Comparison of ENCODE assay signal across 20 cellular contexts in the genomic region with DNA sequence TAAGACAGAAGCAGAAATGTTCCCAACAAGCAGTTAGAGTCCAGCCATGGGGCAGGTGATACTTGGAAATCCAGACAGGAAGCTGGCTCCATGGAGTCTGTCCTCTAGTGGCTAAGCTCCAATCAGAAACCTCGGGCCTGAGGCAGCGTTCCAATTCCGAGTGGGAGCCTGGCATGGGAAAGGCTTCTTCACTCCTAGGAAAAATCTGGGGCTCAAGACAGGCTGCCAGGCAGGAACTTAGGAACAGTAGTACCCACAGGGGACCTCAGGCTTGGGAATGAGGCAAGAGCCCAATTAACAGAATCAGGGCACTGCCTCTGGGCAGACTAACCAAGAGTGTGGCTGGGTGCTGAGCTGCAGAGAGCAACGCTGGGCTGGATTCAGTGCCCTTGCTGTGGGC. TPM values are rescaled to one million over a fixed set of nuclear protein-coding genes. Genes with fewer than 3 reads are reported as not detected.
DNase-seq lines count a peak whose midpoint lies in the region; ATAC-seq and TF ChIP-seq lines count a peak whose summit lies in the region.
"Had no signal": no experiment of that assay in that cellular context is flagged by ENCODE, and none has a peak within 500 bp of the region (broad histone marks: within the 10 kb centered on the region; RNA-seq: fewer than 3 reads in every experiment).

No MANE protein-coding gene starts in this region.

- TF ChIP-seq CTCF in neural progenitor cell (IDR thresholded peaks at IDR 0.05) (no peak), WERI-Rb-1 (IDR thresholded peaks at IDR 0.05; ENCODE audit: low read depth, low read length) (no peak)

- H3K27ac Mint-ChIP-seq in neural progenitor cell: no peak overlapping the region
- H3K27ac Mint-ChIP-seq: type B pancreatic cell had no signal

- H3K9me3 ChIP-seq in neural progenitor cell (ENCODE audit: low read depth) (no peaks in the 10 kb centered on the region), WERI-Rb-1 (ENCODE audit: severe bottlenecking) (no peaks in the 10 kb centered on the region)
- H3K9me3 ChIP-seq: Caco-2, right lobe of liver had no signal

- no peaks in the 10 kb centered on the region for H3K36me3 ChIP-seq in neural progenitor cell
- H3K36me3 ChIP-seq in WERI-Rb-1: no peaks in the 10 kb centered on the region
- H3K36me3 ChIP-seq: right lobe of liver had no signal

- no peaks in the 10 kb centered on the region for H4K20me1 ChIP-seq in neural progenitor cell (ENCODE audit: low read depth)

- no peak overlapping the region for H3K9ac ChIP-seq in neural progenitor cell

- no peaks in the 10 kb centered on the region for H3K79me2 ChIP-seq in neural progenitor cell (ENCODE audit: low read depth)
- H3K79me2 ChIP-seq: hepatocyte had no signal

- H3K27ac ChIP-seq in neural progenitor cell (no peak overlapping the region), WERI-Rb-1 (no peak overlapping the region)
- H3K27ac ChIP-seq: hepatocyte, HL-60, right lobe of liver had no signal

- no peaks in the 10 kb centered on the region for H3K36me3 Mint-ChIP-seq in neural progenitor cell
- H3K36me3 Mint-ChIP-seq: type B pancreatic cell had no signal

- H3K4me3 ChIP-seq in neural progenitor cell: no peak overlapping the region
- H3K4me3 ChIP-seq in WERI-Rb-1 (ENCODE audit: low read depth, low read length): no peak overlapping the region
- H3K4me3 ChIP-seq: hepatocyte, right lobe of liver had no signal

- H3K27me3 ChIP-seq in neural progenitor cell: no peaks in the 10 kb centered on the region
- H3K27me3 ChIP-seq in WERI-Rb-1 (ENCODE audit: insufficient read depth, low read depth, severe bottlenecking): no peaks in the 10 kb centered on the region
- H3K27me3 ChIP-seq: hepatocyte had no signal

- peaks cover 2% of the 10 kb centered on the region for H3K27me3 Mint-ChIP-seq in neural progenitor cell (ENCODE audit: insufficient read depth, low read depth)
- H3K27me3 Mint-ChIP-seq: type B pancreatic cell had no signal

- H3K4me1 ChIP-seq in neural progenitor cell: no peaks in the 10 kb centered on the region
- H3K4me1 ChIP-seq: Caco-2 had no signal

- ATAC-seq in GM21619 (IDR thresholded peaks at IDR 0.05; ENCODE audit: unreplicated experiment): no peak
- ATAC-seq: right lobe of liver; stimulated activated naive CD8-positive, alpha-beta T cell treated with anti-CD3 and anti-CD28 coated beads, Interleukin-15, Interleukin-2, amounts not matched to agents 100 U/mL and 50 U/mL, for 24 hours had no signal

- no peak overlapping the region for H3K4me2 ChIP-seq in neural progenitor cell
- H3K4me2 ChIP-seq: hepatocyte had no signal

- no peaks in the 10 kb centered on the region for H3K9me3 Mint-ChIP-seq in neural progenitor cell
- H3K9me3 Mint-ChIP-seq: type B pancreatic cell had no signal

- H3F3A ChIP-seq in neural progenitor cell (ENCODE audit: low read depth): no peaks in the 10 kb centered on the region

- no peak overlapping the region for H3K4me3 Mint-ChIP-seq in neural progenitor cell
- H3K4me3 Mint-ChIP-seq: type B pancreatic cell had no signal

- peak overlapping the region; percentile 12 for H2AFZ ChIP-seq in neural progenitor cell (replicated peaks)
- H2AFZ ChIP-seq: hepatocyte had no signal

- no peaks in the 10 kb centered on the region for H3K4me1 Mint-ChIP-seq in neural progenitor cell

- DNase-seq in COR-L47 (lab: John Stamatoyannopoulos, UW): peak; percentile 53
- DNase-seq in NCI-H2029 treated with DMSO at 0.1 percent for 48 hours (lab: John Stamatoyannopoulos, UW): peak; percentile 77
- DNase-seq in cerebellar cortex (ENCODE audit: low spot score): peak; percentile 93
- no peak for DNase-seq in neural progenitor cell (ENCODE audit: low spot score)
- no peak for DNase-seq in WERI-Rb-1
- DNase-seq in SW 1271 (lab: John Stamatoyannopoulos, UW): no peak
- DNase-seq in DMS79 (lab: John Stamatoyannopoulos, UW): no peak
- DNase-seq: activated CD4-positive, alpha-beta T cell treated with anti-CD3 and anti-CD28 coated beads for 48 hours; activated gamma-delta T cell treated with Interleukin-2 at 50 U/mL for 16 hours; amniotic stem cell; Caco-2; kidney glomerular epithelial cell; NCI-H2227 treated with DMSO at 0.1 percent for 48 hours; right lobe of liver; RPMI8226; stimulated activated naive CD8-positive, alpha-beta T cell treated with anti-CD3 and anti-CD28 coated beads, Interleukin-15, Interleukin-2, amounts not matched to agents 100 U/mL and 50 U/mL, for 24 hours had no signal

RNA-seq across cellular contexts. Expression of gene ATP13A4, which starts 6.2 kb away (rescaled TPM):
- total RNA-seq in neural progenitor cell (ENCODE audit: low replicate concordance): 0.32 and 0.40 TPM in 2 replicates

RNA-seq across cellular contexts. Expression of gene OPA1, which starts 32.1 kb away (rescaled TPM):
- 69.1 and 125 TPM in 2 replicates for total RNA-seq in neural progenitor cell (ENCODE audit: low replicate concordance)

Comparison
In these comparisons a context has a peak if more than half of its experiments do, and no peak if none do; other contexts are left out.
1. DNase-seq: peak in COR-L47 (single experiment), NCI-H2029 treated with DMSO at 0.1 percent for 48 hours (single experiment) and cerebellar cortex (single experiment); none in neural progenitor cell (single experiment), WERI-Rb-1 (single experiment), SW 1271 (0 of 2) and DMS79 (single experiment).